ENCODE assay signal across 21 cellular contexts in genomic region chr12:29960113-29960512, GRCh38.
DNase-seq lines count a peak whose midpoint lies in the region; TF ChIP-seq lines count a peak whose summit lies in the region.
"Had no signal": no experiment of that assay in that cellular context is flagged by ENCODE, and none has a peak within 500 bp of the region (broad histone marks: within the 10 kb centered on the region; RNA-seq: fewer than 3 reads in every experiment).

No MANE protein-coding gene starts in this region.

- H3K79me2 ChIP-seq in H9 (ENCODE audit: insufficient read depth, low read length), result no peaks in the 10 kb centered on the region

- H3K4ac ChIP-seq in H9 (ENCODE audit: low read depth, low read length), result no peak overlapping the region

- H3K56ac ChIP-seq in H9 (ENCODE audit: insufficient read length, low read depth, low read length), result no peak overlapping the region

- no peaks in the 10 kb centered on the region for H4K20me1 ChIP-seq in H9 (ENCODE audit: control insufficient read depth, insufficient read depth, insufficient read length)

- no peak overlapping the region for H2BK15ac ChIP-seq in H9 (ENCODE audit: low read depth, low read length)

- H3K4me1 ChIP-seq in H9 (ENCODE audit: insufficient read depth, low read length), result no peaks in the 10 kb centered on the region
- H3K4me1 ChIP-seq: HAP-1, SJCRH30 had no signal

- H2AFZ ChIP-seq in H9 (ENCODE audit: low read length), result no peak overlapping the region
- H2AFZ ChIP-seq: GM23338 had no signal

- H3K27me3 ChIP-seq in H9 (ENCODE audit: insufficient read depth, low read length), result no peaks in the 10 kb centered on the region
- H3K27me3 ChIP-seq: SJCRH30 had no signal

- WGBS in H9 (ENCODE audit: extremely low coverage, insufficient read length, low lambda C conversion rate), result no CpG with 5 or more reads among the region's 2 CpGs

- H3K18ac ChIP-seq in H9 (ENCODE audit: insufficient read length, low read depth, low read length), result no peak overlapping the region

- DNase-seq in NCI-H1105 treated with DMSO at 0.1 percent for 48 hours (lab: John Stamatoyannopoulos, UW) (peak; percentile 11), NCI-H1105 (lab: John Stamatoyannopoulos, UW) (no peak), caudate nucleus (lab: John Stamatoyannopoulos, UW) (peak in 23 of 61 donors; percentile 2 to 69 (median 10)), neural crest cell (ENCODE audit: low read depth, low spot score) (no peak), NCI-H1436 treated with DMSO at 0.1 percent for 48 hours (lab: John Stamatoyannopoulos, UW) (no peak), islet precursor cell (no peak), H9 (no peak)
- no peak for DNase-seq in activated T-helper 1 cell treated with anti-CD3 and anti-CD28 coated beads, Interleukin-12 subunit alpha, Interleukin-12 subunit beta, Interleukin-2, Interleukin-4 antibody, amounts not matched to agents 30 ng/mL and 10 ng/mL and 1 ng/mL, durations not matched to agents 14 hours and 24 hours and 36 hours (ENCODE audit: low spot score)
- DNase-seq: 8988T, ACHN, GDM1, HFFc6, Karpas-422, NCI-H1092 treated with DMSO at 0.1 percent for 48 hours, NCI-H2029, NCI-H345, NCI-H510A treated with DMSO at 0.1 percent for 48 hours, NCI-H774, SJCRH30 had no signal

- H3K27ac ChIP-seq in caudate nucleus (ENCODE audit: low read depth, low read length) (peak overlapping the region; percentile 65), H9 (ENCODE audit: insufficient read length, low read depth, low read length) (no peak overlapping the region)
- H3K27ac ChIP-seq: SJCRH30 had no signal

- no peak for TF ChIP-seq CTCF in neural crest cell (conservative IDR thresholded peaks at IDR 0.05)
- no peak for TF ChIP-seq CTCF in H9 (conservative IDR thresholded peaks at IDR 0.05)

- H2BK12ac ChIP-seq in H9 (ENCODE audit: insufficient read length, low read depth, low read length), result no peak overlapping the region

- no peak overlapping the region for H4K8ac ChIP-seq in H9 (replicated peaks; ENCODE audit: insufficient read length, low read depth, low read length)

- no peak overlapping the region for H2BK120ac ChIP-seq in H9 (ENCODE audit: low read depth, low read length, poor library complexity, severe bottlenecking)

- H3K23ac ChIP-seq in H9 (ENCODE audit: insufficient read length, low read depth, low read length), result no peak overlapping the region

- H2BK20ac ChIP-seq in H9 (ENCODE audit: low read depth, low read length, poor library complexity, severe bottlenecking), result no peak overlapping the region

- H3K4me3 Mint-ChIP-seq in neural crest cell, result no peak overlapping the region
- H3K4me3 Mint-ChIP-seq in activated T-helper 1 cell treated with anti-CD3 and anti-CD28 coated beads, Interleukin-12 subunit alpha, Interleukin-12 subunit beta, Interleukin-2, Interleukin-4 antibody, amounts not matched to agents 30 ng/mL and 10 ng/mL and 1 ng/mL, durations not matched to agents 14 hours and 24 hours and 36 hours, result no peak overlapping the region
- H3K4me3 Mint-ChIP-seq in H9, result no peak overlapping the region
- H3K4me3 Mint-ChIP-seq: GM23338, HFFc6 had no signal

- no peak overlapping the region for H3T11ph ChIP-seq in H9 (ENCODE audit: low read length)

- no peak overlapping the region for H2AK5ac ChIP-seq in H9 (ENCODE audit: insufficient read length, low read length)

- H3K4me2 ChIP-seq in H9 (ENCODE audit: insufficient read depth, insufficient read length, low read length), result no peak overlapping the region
- H3K4me2 ChIP-seq: GM23338 had no signal

- no peaks in the 10 kb centered on the region for H3K4me1 Mint-ChIP-seq in neural crest cell
- H3K4me1 Mint-ChIP-seq in activated T-helper 1 cell treated with anti-CD3 and anti-CD28 coated beads, Interleukin-12 subunit alpha, Interleukin-12 subunit beta, Interleukin-2, Interleukin-4 antibody, amounts not matched to agents 30 ng/mL and 10 ng/mL and 1 ng/mL, durations not matched to agents 14 hours and 24 hours and 36 hours (ENCODE audit: low read depth), result no peaks in the 10 kb centered on the region
- no peaks in the 10 kb centered on the region for H3K4me1 Mint-ChIP-seq in H9
- H3K4me1 Mint-ChIP-seq: GM23338 had no signal

- H3K27ac Mint-ChIP-seq in neural crest cell (ENCODE audit: unreplicated experiment) (peak overlapping the region; percentile 60), H9 (no peak overlapping the region)
- H3K27ac Mint-ChIP-seq in activated T-helper 1 cell treated with anti-CD3 and anti-CD28 coated beads, Interleukin-12 subunit alpha, Interleukin-12 subunit beta, Interleukin-2, Interleukin-4 antibody, amounts not matched to agents 30 ng/mL and 10 ng/mL and 1 ng/mL, durations not matched to agents 14 hours and 24 hours and 36 hours, result no peak overlapping the region
- H3K27ac Mint-ChIP-seq: GM23338, HFFc6 had no signal

- no peaks in the 10 kb centered on the region for H3K79me1 ChIP-seq in H9 (ENCODE audit: insufficient read depth, low read depth, low read length, poor library complexity, severe bottlenecking)

- H2BK5ac ChIP-seq in H9 (ENCODE audit: insufficient read length, low read length), result no peak overlapping the region

- no peak overlapping the region for H4K91ac ChIP-seq in H9 (ENCODE audit: insufficient read length, low read depth, low read length)

- H3K9me3 Mint-ChIP-seq in neural crest cell (no peaks in the 10 kb centered on the region), H9 (no peaks in the 10 kb centered on the region)
- no peaks in the 10 kb centered on the region for H3K9me3 Mint-ChIP-seq in activated T-helper 1 cell treated with anti-CD3 and anti-CD28 coated beads, Interleukin-12 subunit alpha, Interleukin-12 subunit beta, Interleukin-2, Interleukin-4 antibody, amounts not matched to agents 30 ng/mL and 10 ng/mL and 1 ng/mL, durations not matched to agents 14 hours and 24 hours and 36 hours
- H3K9me3 Mint-ChIP-seq: GM23338 had no signal

- no peak overlapping the region for H4K5ac ChIP-seq in H9 (ENCODE audit: insufficient read length, low read depth, low read length)

- no peak overlapping the region for H3K9ac ChIP-seq in H9 (ENCODE audit: extremely low read depth, insufficient read length, low read length)

- H3K27me3 Mint-ChIP-seq in neural crest cell (ENCODE audit: low read depth) (no peaks in the 10 kb centered on the region), H9 (ENCODE audit: low read depth) (no peaks in the 10 kb centered on the region)
- no peaks in the 10 kb centered on the region for H3K27me3 Mint-ChIP-seq in activated T-helper 1 cell treated with anti-CD3 and anti-CD28 coated beads, Interleukin-12 subunit alpha, Interleukin-12 subunit beta, Interleukin-2, Interleukin-4 antibody, amounts not matched to agents 30 ng/mL and 10 ng/mL and 1 ng/mL, durations not matched to agents 14 hours and 24 hours and 36 hours (ENCODE audit: insufficient read depth)

- H3K23me2 ChIP-seq in H9 (ENCODE audit: insufficient read length, low read depth, low read length, poor library complexity, severe bottlenecking), result no peaks in the 10 kb centered on the region

- no peaks in the 10 kb centered on the region for H3K36me3 Mint-ChIP-seq in neural crest cell (ENCODE audit: low read depth)
- H3K36me3 Mint-ChIP-seq in activated T-helper 1 cell treated with anti-CD3 and anti-CD28 coated beads, Interleukin-12 subunit alpha, Interleukin-12 subunit beta, Interleukin-2, Interleukin-4 antibody, amounts not matched to agents 30 ng/mL and 10 ng/mL and 1 ng/mL, durations not matched to agents 14 hours and 24 hours and 36 hours (ENCODE audit: low read depth), result no peaks in the 10 kb centered on the region
- no peaks in the 10 kb centered on the region for H3K36me3 Mint-ChIP-seq in H9 (ENCODE audit: insufficient read depth in 1 of 3, low read depth in 3 of 3)

- H3K9me3 ChIP-seq in H9 (ENCODE audit: control insufficient read depth, low read depth, low read length), result no peaks in the 10 kb centered on the region
- H3K9me3 ChIP-seq: HAP-1, SJCRH30 had no signal

- H3K14ac ChIP-seq in H9 (ENCODE audit: insufficient read depth, low read length), result no peak overlapping the region

- intact Hi-C loops in activated T-helper 1 cell treated with anti-CD3 and anti-CD28 coated beads, Interleukin-12 subunit alpha, Interleukin-12 subunit beta, Interleukin-2, Interleukin-4 antibody, amounts not matched to agents 30 ng/mL and 10 ng/mL and 1 ng/mL, durations not matched to agents 14 hours and 24 hours and 36 hours (cut with micrococcal nuclease), result no loop called here
